ENCODE assay signal across 18 cellular contexts in genomic region chr9:35759795-35760194, GRCh38. TPM values are rescaled to one million over a fixed set of nuclear protein-coding genes. Genes with fewer than 3 reads are reported as not detected.
A peak's percentile ranks its signal among the peaks of the same experiment; 100 is the strongest.
DNase-seq lines count a peak whose midpoint lies in the region; ATAC-seq and TF ChIP-seq lines count a peak whose summit lies in the region.
"Had no signal": no experiment of that assay in that cellular context is flagged by ENCODE, and none has a peak within 500 bp of the region (broad histone marks: within the 10 kb centered on the region; RNA-seq: fewer than 3 reads in every experiment).

No MANE protein-coding gene starts in this region.

- BruUV-seq in Calu3 (replicated peaks; lab: Mats Ljungman, UMichigan): no TSS peak

- no peaks in the 10 kb centered on the region for H4K20me1 ChIP-seq in BLaER1

- no peaks in the 10 kb centered on the region for H3K27me3 Mint-ChIP-seq in Calu3 (ENCODE audit: unreplicated experiment)
- no peaks in the 10 kb centered on the region for H3K27me3 Mint-ChIP-seq in activated B cell treated with CpG ODN at 0.5 μM for 24 hours
- no peaks in the 10 kb centered on the region for H3K27me3 Mint-ChIP-seq in naive B cell

- no peak overlapping the region for H3K4me3 ChIP-seq in BLaER1
- H3K4me3 ChIP-seq: HAP-1, SJCRH30 had no signal

- no peak for DNase-seq in Calu3
- no peak for DNase-seq in activated B cell treated with CpG ODN at 0.5 μM for 24 hours
- no peak for DNase-seq in naive B cell
- DNase-seq in dedifferentiated amniotic fluid mesenchymal stem cell (ENCODE audit: extremely low spot score): no peak
- no peak for DNase-seq in NCI-H1092 treated with DMSO at 0.1 percent for 48 hours (lab: John Stamatoyannopoulos, UW)
- DNase-seq: AML-193, MM.1S, NCI-H1105 treated with DMSO at 0.1 percent for 48 hours, NCI-H187 treated with DMSO at 0.1 percent for 48 hours, NCI-H2171, OCI-M1, SJCRH30 had no signal

- H3K4me1 ChIP-seq in BLaER1: peaks cover 71% of the 10 kb centered on the region
- H3K4me1 ChIP-seq: SJCRH30 had no signal

- H3K4me1 Mint-ChIP-seq in Calu3 (ENCODE audit: low read depth, unreplicated experiment) (peaks cover 38% of the 10 kb centered on the region), activated B cell treated with CpG ODN at 0.5 μM for 24 hours (peaks cover 61% of the 10 kb centered on the region), naive B cell (peaks cover 50 to 67% (median 62%) of the 10 kb centered on the region in 3 donors)

- no peak overlapping the region for H3K27ac ChIP-seq in BLaER1
- H3K27ac ChIP-seq: HL-60, RWPE1, SJCRH30 had no signal

- H3K27ac Mint-ChIP-seq in Calu3 (ENCODE audit: unreplicated experiment): peak overlapping the region; percentile 76
- peak overlapping the region; percentile 43 for H3K27ac Mint-ChIP-seq in activated B cell treated with CpG ODN at 0.5 μM for 24 hours
- H3K27ac Mint-ChIP-seq in naive B cell: peak overlapping the region in 5 of 6 donors; percentile 16 to 76 (median 47)

- H3K4me3 Mint-ChIP-seq in Calu3 (ENCODE audit: low read depth, unreplicated experiment) (peak overlapping the region; percentile 45), activated B cell treated with CpG ODN at 0.5 μM for 24 hours (no peak overlapping the region), naive B cell (peak overlapping the region in 6 of 8 donors; percentile 31 to 72 (median 60))

- POLR2A ChIA-PET in activated B cell treated with CpG ODN at 0.5 μM for 24 hours (lab: Charles Lee): interaction anchor here (0.6 to 1.9 kb wide), 2 partner anchors 11 to 126 kb away, joined by 5 to 6 read pairs; partner anchors contain the start of genes GBA2 and RGP1

- peaks cover 45% of the 10 kb centered on the region for H3K36me3 Mint-ChIP-seq in Calu3 (ENCODE audit: insufficient read depth, unreplicated experiment)
- H3K36me3 Mint-ChIP-seq in activated B cell treated with CpG ODN at 0.5 μM for 24 hours (ENCODE audit: low read depth): peaks cover 15% of the 10 kb centered on the region
- no peaks in the 10 kb centered on the region for H3K36me3 Mint-ChIP-seq in naive B cell

- H3K4me2 ChIP-seq in BLaER1: peak overlapping the region; percentile 68; the same call in 1 of the 2 replicates

- no peaks in the 10 kb centered on the region for H3K9me3 Mint-ChIP-seq in Calu3 (ENCODE audit: low read depth, unreplicated experiment)
- H3K9me3 Mint-ChIP-seq in activated B cell treated with CpG ODN at 0.5 μM for 24 hours: no peaks in the 10 kb centered on the region
- no peaks in the 10 kb centered on the region for H3K9me3 Mint-ChIP-seq in naive B cell

- H3K9ac ChIP-seq in BLaER1: no peak overlapping the region

- no peaks in the 10 kb centered on the region for H3K9me3 ChIP-seq in BLaER1
- H3K9me3 ChIP-seq: HAP-1, SJCRH30 had no signal

- intact Hi-C loops in Calu3 (cut with micrococcal nuclease; ENCODE audit: unreplicated experiment): no loop called here
- intact Hi-C loops in activated B cell treated with CpG ODN at 0.5 μM for 24 hours (cut with micrococcal nuclease): no loop called here

- no peaks in the 10 kb centered on the region for H3K36me3 ChIP-seq in BLaER1
- H3K36me3 ChIP-seq: SJCRH30 had no signal

- CTCF ChIA-PET in Calu3 (lab: Charles Lee) (interaction anchor here (0.7 to 0.9 kb wide), 3 partner anchors 10 to 31 kb away, joined by 3 to 5 read pairs (median 3); no protein-coding TSS in a partner anchor), activated B cell treated with CpG ODN at 0.5 μM for 24 hours (lab: Charles Lee) (interaction anchor here (0.9 to 2.1 kb wide), 3 partner anchors 21 to 66 kb away, joined by 3 to 7 read pairs (median 4); no protein-coding TSS in a partner anchor)

- no peaks in the 10 kb centered on the region for H3K27me3 ChIP-seq in BLaER1
- H3K27me3 ChIP-seq: SJCRH30 had no signal

- TF ChIP-seq CTCF in Calu3 (IDR thresholded peaks at IDR 0.05; ENCODE audit: unreplicated experiment) (no peak), activated B cell treated with CpG ODN at 0.5 μM for 24 hours (IDR thresholded peaks at IDR 0.05) (no peak)

- ATAC-seq in activated B cell treated with CpG ODN at 0.5 μM for 24 hours (ENCODE audit: low read depth) (no peak), naive B cell (ENCODE audit: low read depth in 2 of 2) (no peak), HG03520 (IDR thresholded peaks at IDR 0.05; ENCODE audit: unreplicated experiment) (no peak), HG03460 (IDR thresholded peaks at IDR 0.05; ENCODE audit: unreplicated experiment) (no peak)

RNA-seq across cellular contexts. Expression of gene MSMP, which starts 5.7 kb away (rescaled TPM):
- not detected in 2 replicates for total RNA-seq in Calu3 (2022)
- total RNA-seq in activated B cell treated with CpG ODN at 0.5 μM for 24 hours: 0.78 and 1.2 TPM in 2 replicates
- polyA plus RNA-seq in naive B cell (ENCODE audit: low read depth in 6 of 6): 1 to 10 TPM in 5 of 6 donors, not detected in 1; 2.1 to 7.2 (median 3.6) TPM
- total RNA-seq: SJCRH30 had no signal

RNA-seq across cellular contexts. Expression of gene RGP1, which starts 10.7 kb away (rescaled TPM):
- total RNA-seq in Calu3 (2022): 26.6 and 31.6 TPM in 2 replicates
- 23.8 and 25.4 TPM in 2 replicates for total RNA-seq in activated B cell treated with CpG ODN at 0.5 μM for 24 hours
- polyA plus RNA-seq in naive B cell (ENCODE audit: low read depth in 6 of 6): 10 to 100 TPM in 1 of 6 donors, 1 to 10 TPM in 5; 1.9 to 14.2 (median 6.9) TPM

RNA-seq across cellular contexts. Expression of gene GBA2, which starts 10.8 kb away (rescaled TPM):
- 62.4 and 62.7 TPM in 2 replicates for total RNA-seq in Calu3 (2022)
- total RNA-seq in activated B cell treated with CpG ODN at 0.5 μM for 24 hours: 93.4 and 104 TPM in 2 replicates
- 10 to 100 TPM; 31.7 to 49.1 (median 39.0) TPM for polyA plus RNA-seq in naive B cell (ENCODE audit: low read depth in 6 of 6)

RNA-seq across cellular contexts. Expression of gene CREB3, which starts 27.3 kb away (rescaled TPM):
- 26.5 and 29.4 TPM in 2 replicates for total RNA-seq in Calu3 (2022)
- total RNA-seq in activated B cell treated with CpG ODN at 0.5 μM for 24 hours: 13.8 and 16.9 TPM in 2 replicates
- 10 to 100 TPM; 24.8 to 41.0 (median 33.2) TPM for polyA plus RNA-seq in naive B cell (ENCODE audit: low read depth in 6 of 6)

RNA-seq across cellular contexts. Expression of gene TLN1, which starts 27.8 kb away (rescaled TPM):
- 91.1 and 98.7 TPM in 2 replicates for total RNA-seq in Calu3 (2022)
- 327 and 362 TPM in 2 replicates for total RNA-seq in activated B cell treated with CpG ODN at 0.5 μM for 24 hours
- polyA plus RNA-seq in naive B cell (ENCODE audit: low read depth in 6 of 6): 100 to 1,000 TPM in 1 of 6 donors, 10 to 100 TPM in 5; 15.6 to 128 (median 42.4) TPM
